Comparison of ENCODE assay signal across 8 cellular contexts in genomic region chr1:176976771-176977170, GRCh38.
"Had no signal": no experiment of that assay in that cellular context is flagged by ENCODE, and none has a peak within 500 bp of the region (broad histone marks: within the 10 kb centered on the region; RNA-seq: fewer than 3 reads in every experiment).

No MANE protein-coding gene starts in this region.

- H3K9me3 Mint-ChIP-seq: GM23338, H9 had no signal

- ATAC-seq: GM23338, HCT116 had no signal

- DNase-seq: GM23248, GOT3, H7, H9, HCEC 1CT, HFFc6 had no signal

- H3K27ac Mint-ChIP-seq: GM23338, HFFc6 had no signal

- H3K4me3 Mint-ChIP-seq: GM23338, H9, HFFc6 had no signal

- H3K4me1 Mint-ChIP-seq: GM23338, H9 had no signal
